In the genomic region with DNA sequence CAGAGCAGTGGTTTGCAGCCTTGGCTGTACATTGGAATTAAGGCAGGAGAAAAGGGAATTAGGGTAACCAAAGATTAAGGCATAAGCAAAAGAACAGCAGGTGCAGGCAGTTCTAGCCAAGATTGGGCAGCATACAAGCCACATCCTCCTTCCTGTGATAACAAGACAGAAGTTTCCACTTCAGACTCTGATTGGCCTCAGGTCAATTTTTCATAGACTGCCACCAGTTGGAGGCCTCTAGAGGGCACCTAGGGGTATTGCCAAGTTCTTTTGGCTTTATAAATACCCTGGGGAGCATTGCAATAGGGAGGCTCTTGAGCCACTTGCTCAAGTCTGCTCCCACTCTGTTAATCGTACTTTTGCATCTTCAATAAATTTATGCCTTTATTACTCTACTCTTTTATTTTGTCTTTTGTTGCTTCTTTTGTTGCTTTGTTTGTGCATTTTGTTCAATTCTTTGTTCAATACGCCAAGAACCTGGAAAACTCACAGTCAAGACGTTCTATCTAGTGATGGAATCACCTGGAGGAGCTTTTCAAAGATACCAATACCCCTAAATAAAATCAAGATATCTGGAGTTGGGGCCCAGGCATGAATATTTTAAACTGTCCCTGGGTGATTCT, we compare ENCODE assay signal across 8 cellular contexts. TPM values are rescaled to one million over a fixed set of nuclear protein-coding genes. Genes with fewer than 3 reads are reported as not detected.
DNase-seq lines count a peak whose midpoint lies in the region; ATAC-seq and TF ChIP-seq lines count a peak whose summit lies in the region.

No MANE protein-coding gene starts in this region.

- H3K27ac Mint-ChIP-seq in endodermal cell (no peak overlapping the region), progenitor cell of endocrine pancreas (no peak overlapping the region)

- peak; percentile 50 for TF ChIP-seq CTCF in HFF-Myc (IDR thresholded peaks at IDR 0.05; ENCODE audit: low read depth, low read length, missing control alignments)
- peak; percentile 71 for TF ChIP-seq CTCF in endodermal cell (conservative IDR thresholded peaks at IDR 0.05)
- TF ChIP-seq CTCF in progenitor cell of endocrine pancreas (IDR thresholded peaks at IDR 0.05; ENCODE audit: unreplicated experiment): peak; percentile 39
- no peak for TF ChIP-seq CTCF in smooth muscle cell (IDR thresholded peaks at IDR 0.05; ENCODE audit: borderline replicate concordance, insufficient read depth, poor library complexity, severe bottlenecking)

- H3K36me3 ChIP-seq in endodermal cell (ENCODE audit: control insufficient read depth, insufficient read depth, low read length): no peaks in the 10 kb centered on the region
- H3K36me3 ChIP-seq in smooth muscle cell (ENCODE audit: low read depth): no peaks in the 10 kb centered on the region

- 89% methylated on average over 3 of the region's 3 CpGs; no CpG with 5 or more reads in 1 of the 2 experiments for WGBS in endodermal cell (ENCODE audit: insufficient coverage in 1 of 2, insufficient read length in 1 of 2), 2 experiments
- WGBS in smooth muscle cell (ENCODE audit: low lambda C conversion rate): 87% methylated on average over 3 of the region's 3 CpGs

- H3K4me1 ChIP-seq in endodermal cell (ENCODE audit: control insufficient read depth, insufficient read depth, low read length) (peaks cover 17% of the 10 kb centered on the region), smooth muscle cell (ENCODE audit: low read depth) (no peaks in the 10 kb centered on the region)

- H3K27ac ChIP-seq in endodermal cell (ENCODE audit: low read depth, low read length): no peak overlapping the region
- H3K27ac ChIP-seq in smooth muscle cell (ENCODE audit: low read depth): no peak overlapping the region

- H3K4me1 Mint-ChIP-seq in endodermal cell (peaks cover 14% of the 10 kb centered on the region), progenitor cell of endocrine pancreas (ENCODE audit: low read depth) (no peaks in the 10 kb centered on the region)

- H3K27me3 ChIP-seq in endodermal cell (ENCODE audit: control insufficient read depth, insufficient read depth, low read length, poor library complexity, severe bottlenecking) (peaks cover 42% of the 10 kb centered on the region), smooth muscle cell (ENCODE audit: low read depth) (no peaks in the 10 kb centered on the region)

- no peaks in the 10 kb centered on the region for H3K9me3 ChIP-seq in endodermal cell (ENCODE audit: control insufficient read depth, low read length)
- no peaks in the 10 kb centered on the region for H3K9me3 ChIP-seq in smooth muscle cell (replicated peaks; ENCODE audit: low read depth)

- no peak overlapping the region for H3K4me3 ChIP-seq in HFF-Myc (replicated peaks; ENCODE audit: low read depth, low read length)
- no peak overlapping the region for H3K4me3 ChIP-seq in endodermal cell (ENCODE audit: low read length)
- H3K4me3 ChIP-seq in smooth muscle cell: no peak overlapping the region

- ATAC-seq in GM18499 (IDR thresholded peaks at IDR 0.05; ENCODE audit: insufficient read depth, unreplicated experiment): peak; percentile 63

- H3K27me3 Mint-ChIP-seq in endodermal cell (ENCODE audit: insufficient read depth): peaks cover 61% of the 10 kb centered on the region
- no peaks in the 10 kb centered on the region for H3K27me3 Mint-ChIP-seq in progenitor cell of endocrine pancreas

- no peaks in the 10 kb centered on the region for H3K36me3 Mint-ChIP-seq in endodermal cell (ENCODE audit: low read depth)
- no peaks in the 10 kb centered on the region for H3K36me3 Mint-ChIP-seq in progenitor cell of endocrine pancreas (ENCODE audit: insufficient read depth)

- no peaks in the 10 kb centered on the region for H3K79me2 ChIP-seq in smooth muscle cell (ENCODE audit: low read depth)

- H3F3A ChIP-seq in smooth muscle cell (ENCODE audit: low read depth): no peaks in the 10 kb centered on the region

- H3K4me2 ChIP-seq in smooth muscle cell: no peak overlapping the region

- H3K4me3 Mint-ChIP-seq in endodermal cell (no peak overlapping the region), progenitor cell of endocrine pancreas (ENCODE audit: low read depth) (no peak overlapping the region)

- H3K9me3 Mint-ChIP-seq in endodermal cell (no peaks in the 10 kb centered on the region), progenitor cell of endocrine pancreas (ENCODE audit: low read depth) (no peaks in the 10 kb centered on the region)

- H2AFZ ChIP-seq in smooth muscle cell (ENCODE audit: low read depth): no peak overlapping the region

- no peak for DNase-seq in HFF-Myc (ENCODE audit: extremely low read depth, low read depth)
- DNase-seq in NCI-H2196 (lab: John Stamatoyannopoulos, UW; ENCODE audit: unreplicated experiment): peak; percentile 71
- peak; percentile 59 for DNase-seq in activated CD4-positive, alpha-beta T cell treated with anti-CD3 and anti-CD28 coated beads, Interleukin-2, amount 50 U/mL, for 1 hour
- no peak for DNase-seq in endodermal cell
- no peak for DNase-seq in progenitor cell of endocrine pancreas (ENCODE audit: low spot score, unreplicated experiment)
- no peak for DNase-seq in smooth muscle cell (lab: John Stamatoyannopoulos, UW; ENCODE audit: unreplicated experiment)
- no peak for DNase-seq in GM03348 (ENCODE audit: low spot score)

- no peaks in the 10 kb centered on the region for H4K20me1 ChIP-seq in smooth muscle cell (ENCODE audit: low read depth)

- no peak overlapping the region for H3K9ac ChIP-seq in endodermal cell (ENCODE audit: extremely low read depth, low read length, poor library complexity, severe bottlenecking)
- no peak overlapping the region for H3K9ac ChIP-seq in smooth muscle cell (ENCODE audit: low read depth)

RNA-seq across cellular contexts. Expression of a gene that starts 32.2 kb away (rescaled TPM):
- total RNA-seq in endodermal cell (1 to 10 TPM in 1 of 2 donors, under 1 TPM in 1; 0.60 to 1.1 TPM), progenitor cell of endocrine pancreas (0.41 and 1.2 TPM in 2 replicates), smooth muscle cell (4.0 and 21.1 TPM in 2 replicates)
- polyA plus RNA-seq in endodermal cell (2013, experiment 1 of 2): 3.8 TPM
- 1.4 TPM for polyA plus RNA-seq in endodermal cell (2013, experiment 2 of 2)
- polyA plus RNA-seq in smooth muscle cell: 0.08 and 1.2 TPM in 2 replicates

Comparison
In these comparisons a context has a peak if more than half of its experiments do, and no peak if none do; other contexts are left out.
1. DNase-seq: peak in NCI-H2196 (single experiment) and activated CD4-positive, alpha-beta T cell treated with anti-CD3 and anti-CD28 coated beads, Interleukin-2, amount 50 U/mL, for 1 hour (single experiment); none in HFF-Myc (single experiment), endodermal cell (single experiment), progenitor cell of endocrine pancreas (single experiment), smooth muscle cell (single experiment) and GM03348 (single experiment).